14 cellular contexts compared by ENCODE assay signal in genomic region chr4:7238300-7238960, GRCh38. TPM values are rescaled to one million over a fixed set of nuclear protein-coding genes. Genes with fewer than 3 reads are reported as not detected.
DNase-seq lines count a peak whose midpoint lies in the region; ATAC-seq and TF ChIP-seq lines count a peak whose summit lies in the region.
"Had no signal": no experiment of that assay in that cellular context is flagged by ENCODE, and none has a peak within 500 bp of the region (broad histone marks: within the 10 kb centered on the region; RNA-seq: fewer than 3 reads in every experiment).

No MANE protein-coding gene starts in this region.

- H3K9ac ChIP-seq in Karpas-422 (ENCODE audit: low read length) (no peak overlapping the region), endodermal cell (ENCODE audit: extremely low read depth, low read length, poor library complexity, severe bottlenecking) (no peak overlapping the region)

- ATAC-seq in HG03045 (IDR thresholded peaks at IDR 0.05; ENCODE audit: unreplicated experiment) (no peak), GM18505 (IDR thresholded peaks at IDR 0.05; ENCODE audit: unreplicated experiment) (no peak), HG02759 (IDR thresholded peaks at IDR 0.05; ENCODE audit: unreplicated experiment) (no peak)

- no peak overlapping the region for H3K27ac Mint-ChIP-seq in endodermal cell
- H3K27ac Mint-ChIP-seq: activated CD4-positive, alpha-beta T cell treated with anti-CD3 and anti-CD28 coated beads, Interleukin-2, amount 10 ng/mL, durations not matched to agents 24 days and 14 days; activated naive CD4-positive, alpha-beta T cell treated with anti-CD3 and anti-CD28 coated beads, Interleukin-2, amount 10 ng/mL, durations not matched to agents 7 days and 5 days had no signal

- H3K4me3 Mint-ChIP-seq in endodermal cell, result no peak overlapping the region
- H3K4me3 Mint-ChIP-seq: activated CD4-positive, alpha-beta T cell treated with anti-CD3 and anti-CD28 coated beads, Interleukin-2, amount 10 ng/mL, durations not matched to agents 24 days and 14 days; activated naive CD4-positive, alpha-beta T cell treated with anti-CD3 and anti-CD28 coated beads, Interleukin-2, amount 10 ng/mL, durations not matched to agents 7 days and 5 days; nephron progenitor cell had no signal

- H3K27ac ChIP-seq in Karpas-422 (ENCODE audit: low read length), result no peak overlapping the region
- no peak overlapping the region for H3K27ac ChIP-seq in endodermal cell (ENCODE audit: low read depth, low read length)

- H3K4me1 Mint-ChIP-seq in endodermal cell, result peaks cover 12% of the 10 kb centered on the region
- H3K4me1 Mint-ChIP-seq: activated CD4-positive, alpha-beta T cell treated with anti-CD3 and anti-CD28 coated beads, Interleukin-2, amount 10 ng/mL, durations not matched to agents 24 days and 14 days; activated naive CD4-positive, alpha-beta T cell treated with anti-CD3 and anti-CD28 coated beads, Interleukin-2, amount 10 ng/mL, durations not matched to agents 7 days and 5 days had no signal

- peaks cover 6% of the 10 kb centered on the region; the same call in 1 of the 2 replicates for H3K27me3 ChIP-seq in Karpas-422 (ENCODE audit: low read length)
- no peaks in the 10 kb centered on the region for H3K27me3 ChIP-seq in endodermal cell (ENCODE audit: control insufficient read depth, insufficient read depth, low read length, poor library complexity, severe bottlenecking)

- DNase-seq in stimulated activated CD4-positive, alpha-beta T cell treated with anti-CD3 and anti-CD28 coated beads, Interleukin-15, amount 100 ng/mL, for 24 hours, result peak; percentile 6
- DNase-seq in stimulated activated CD4-positive, alpha-beta T cell treated with anti-CD3 and anti-CD28 coated beads, Interleukin-1b, Interleukin-23, amount 100 ng/mL, for 48 hours, result no peak
- peak; percentile 82 for DNase-seq in Karpas-422
- DNase-seq in endodermal cell, result peak; percentile 78
- no peak for DNase-seq in islet precursor cell
- DNase-seq: activated CD4-positive, alpha-beta T cell treated with anti-CD3 and anti-CD28 coated beads, Interleukin-2, amount 10 ng/mL, durations not matched to agents 24 days and 14 days; activated naive CD4-positive, alpha-beta T cell treated with anti-CD3 and anti-CD28 coated beads, Interleukin-2, amount 10 ng/mL, durations not matched to agents 7 days and 5 days; cerebellar nuclear complex; COR-L47; MV-4-11; nephron progenitor cell had no signal

- WGBS in endodermal cell (ENCODE audit: insufficient coverage in 1 of 2, insufficient read length in 1 of 2), 2 experiments, result 84 to 88% methylated on average over 9 to 12 of the region's 12 CpGs

- peak; percentile 66 for TF ChIP-seq CTCF in endodermal cell (conservative IDR thresholded peaks at IDR 0.05)

- H3K9me3 ChIP-seq in Karpas-422 (ENCODE audit: low read length) (peaks cover 6% of the 10 kb centered on the region; the same call in 1 of the 2 replicates), endodermal cell (ENCODE audit: control insufficient read depth, low read length) (no peaks in the 10 kb centered on the region)

- H3K79me2 ChIP-seq in Karpas-422 (ENCODE audit: low read length), result no peaks in the 10 kb centered on the region

- H2AFZ ChIP-seq in Karpas-422 (ENCODE audit: low read length), result no peak overlapping the region

- H3K4me1 ChIP-seq in Karpas-422 (ENCODE audit: low read length), result peaks cover 16% of the 10 kb centered on the region
- H3K4me1 ChIP-seq in endodermal cell (ENCODE audit: control insufficient read depth, insufficient read depth, low read length), result peaks cover 10% of the 10 kb centered on the region

- no peaks in the 10 kb centered on the region for H3K9me3 Mint-ChIP-seq in endodermal cell
- H3K9me3 Mint-ChIP-seq: activated CD4-positive, alpha-beta T cell treated with anti-CD3 and anti-CD28 coated beads, Interleukin-2, amount 10 ng/mL, durations not matched to agents 24 days and 14 days; nephron progenitor cell had no signal

- H3K36me3 Mint-ChIP-seq in endodermal cell (ENCODE audit: low read depth), result no peaks in the 10 kb centered on the region
- H3K36me3 Mint-ChIP-seq: activated naive CD4-positive, alpha-beta T cell treated with anti-CD3 and anti-CD28 coated beads, Interleukin-2, amount 10 ng/mL, durations not matched to agents 7 days and 5 days had no signal

- H3K4me3 ChIP-seq in Karpas-422 (ENCODE audit: low read length), result no peak overlapping the region
- no peak overlapping the region for H3K4me3 ChIP-seq in endodermal cell (ENCODE audit: low read length)

- H3K9me2 ChIP-seq in Karpas-422 (replicated peaks; ENCODE audit: insufficient read depth, low read length), result no peaks in the 10 kb centered on the region

- H4K20me1 ChIP-seq in Karpas-422 (ENCODE audit: insufficient read depth, low read depth, low read length), result no peaks in the 10 kb centered on the region

- TF ChIP-seq POLR2A in GM18505 (IDR thresholded peaks at IDR 0.05; ENCODE audit: borderline replicate concordance, extremely low read depth, insufficient read depth, insufficient read length), result no peak

- H3K36me3 ChIP-seq in Karpas-422 (ENCODE audit: insufficient read depth, low read length) (no peaks in the 10 kb centered on the region; the same call in 1 of the 2 replicates), endodermal cell (ENCODE audit: control insufficient read depth, insufficient read depth, low read length) (no peaks in the 10 kb centered on the region)

- H3K27me3 Mint-ChIP-seq in endodermal cell (ENCODE audit: insufficient read depth), result no peaks in the 10 kb centered on the region
- H3K27me3 Mint-ChIP-seq: activated CD4-positive, alpha-beta T cell treated with anti-CD3 and anti-CD28 coated beads, Interleukin-2, amount 10 ng/mL, durations not matched to agents 24 days and 14 days had no signal

- no peak overlapping the region for H3K4me2 ChIP-seq in Karpas-422 (ENCODE audit: low read depth, low read length, poor library complexity, severe bottlenecking)

RNA-seq across cellular contexts. Expression of gene SORCS2, which starts 46.1 kb away (rescaled TPM):
- not detected in 2 replicates for total RNA-seq in Karpas-422 (2014; rRNA removed; shearing (Covaris generic); ENCODE audit: low replicate concordance)
- 1 to 10 TPM; 1.4 to 1.9 TPM for total RNA-seq in endodermal cell
- polyA plus RNA-seq in endodermal cell (2013, experiment 1 of 2), result 10.6 TPM
- polyA plus RNA-seq in endodermal cell (2013, experiment 2 of 2), result 9.6 TPM
- total RNA-seq: activated CD4-positive, alpha-beta T cell treated with anti-CD3 and anti-CD28 coated beads, Interleukin-2, amount 10 ng/mL, durations not matched to agents 24 days and 14 days had no signal

Comparison
In these comparisons a context has a peak if more than half of its experiments do, and no peak if none do; other contexts are left out.
1. DNase-seq: peak in stimulated activated CD4-positive, alpha-beta T cell treated with anti-CD3 and anti-CD28 coated beads, Interleukin-15, amount 100 ng/mL, for 24 hours (single experiment), Karpas-422 (single experiment) and endodermal cell (single experiment); none in stimulated activated CD4-positive, alpha-beta T cell treated with anti-CD3 and anti-CD28 coated beads, Interleukin-1b, Interleukin-23, amount 100 ng/mL, for 48 hours (single experiment) and islet precursor cell (single experiment).